Comparison of ENCODE assay signal across 15 cellular contexts in genomic region chr1:180235502-180236239, GRCh38. TPM values are rescaled to one million over a fixed set of nuclear protein-coding genes. Genes with fewer than 3 reads are reported as not detected.
DNase-seq lines count a peak whose midpoint lies in the region; ATAC-seq and TF ChIP-seq lines count a peak whose summit lies in the region.
"Had no signal": no experiment of that assay in that cellular context is flagged by ENCODE, and none has a peak within 500 bp of the region (broad histone marks: within the 10 kb centered on the region; RNA-seq: fewer than 3 reads in every experiment).

No MANE protein-coding gene starts in this region.

- H3K4me1 ChIP-seq in mesenchymal stem cell (ENCODE audit: control insufficient read depth, insufficient read depth, low read depth, low read length): peaks cover 34% of the 10 kb centered on the region
- H3K4me1 ChIP-seq in vagina: peaks cover 43% of the 10 kb centered on the region
- H3K4me1 ChIP-seq in stomach: peaks cover 37 to 53% (median 44%) of the 10 kb centered on the region in 4 donors

- no peaks in the 10 kb centered on the region for H3K36me3 Mint-ChIP-seq in activated T-helper 17 cell treated with anti-CD3 and anti-CD28 coated beads, Interleukin-2, amount 50 U/mL, for 72 hours (ENCODE audit: low read depth)
- H3K36me3 Mint-ChIP-seq: brain had no signal

- H3K14ac ChIP-seq in mesenchymal stem cell (ENCODE audit: low read length in 2 of 2): no peak overlapping the region

- no peak overlapping the region for H3K18ac ChIP-seq in mesenchymal stem cell (ENCODE audit: low read depth in 1 of 2, low read length in 2 of 2)

- no peak for DNase-seq in stimulated activated naive CD8-positive, alpha-beta T cell treated with anti-CD3 and anti-CD28 coated beads, Interleukin-15, amount 100 ng/mL, for 72 hours
- DNase-seq in stimulated activated naive CD8-positive, alpha-beta T cell treated with anti-CD3 and anti-CD28 coated beads, Interleukin-15, Interleukin-2, amounts not matched to agents 100 U/mL and 50 U/mL, for 24 hours: no peak
- no peak for DNase-seq in mesenchymal stem cell
- no peak for DNase-seq in vagina (ENCODE audit: extremely low spot score in 2 of 2)
- no peak for DNase-seq in AML-193 (lab: John Stamatoyannopoulos, UW)
- DNase-seq in stomach: no peak
- DNase-seq: kidney glomerular epithelial cell, MG63, NCI-H2227 treated with DMSO at 0.1 percent for 48 hours, right cardiac atrium had no signal

- no peak for TF ChIP-seq EP300 in stomach (IDR thresholded peaks at IDR 0.05)

- H4K91ac ChIP-seq in mesenchymal stem cell (ENCODE audit: low read length): no peak overlapping the region

- H3K27ac ChIP-seq in mesenchymal stem cell (ENCODE audit: low read length, poor library complexity, severe bottlenecking): no peak overlapping the region
- H3K27ac ChIP-seq in vagina: no peak overlapping the region
- no peak overlapping the region for H3K27ac ChIP-seq in stomach
- H3K27ac ChIP-seq: gastroesophageal sphincter had no signal

- H2BK12ac ChIP-seq in mesenchymal stem cell (ENCODE audit: low read length in 2 of 2): no peak overlapping the region

- peaks cover 100% of the 10 kb centered on the region for H3K27me3 Mint-ChIP-seq in stimulated activated naive CD8-positive, alpha-beta T cell treated with anti-CD3 and anti-CD28 coated beads, Interleukin-15, amount 100 ng/mL, for 72 hours
- peaks cover 66% of the 10 kb centered on the region for H3K27me3 Mint-ChIP-seq in activated T-helper 17 cell treated with anti-CD3 and anti-CD28 coated beads, Interleukin-2, amount 50 U/mL, for 72 hours

- no peak for ATAC-seq in stimulated activated naive CD8-positive, alpha-beta T cell treated with anti-CD3 and anti-CD28 coated beads, Interleukin-15, amount 100 ng/mL, for 72 hours
- no peak for ATAC-seq in stimulated activated naive CD8-positive, alpha-beta T cell treated with anti-CD3 and anti-CD28 coated beads, Interleukin-15, Interleukin-2, amounts not matched to agents 100 U/mL and 50 U/mL, for 24 hours
- ATAC-seq in activated T-helper 17 cell treated with anti-CD3 and anti-CD28 coated beads, Interleukin-2, amount 50 U/mL, for 72 hours (replicated peaks): no peak
- ATAC-seq in GM18870 (IDR thresholded peaks at IDR 0.05; ENCODE audit: unreplicated experiment): no peak
- ATAC-seq: gastroesophageal sphincter had no signal

- H3K4me3 ChIP-seq in mesenchymal stem cell (ENCODE audit: insufficient read depth in 1 of 2, low read depth in 1 of 2, low read length in 2 of 2): no peak overlapping the region
- peak overlapping the region; percentile 1 to 2 for H3K4me3 ChIP-seq in vagina
- peak overlapping the region in 2 of 4 donors; percentile 16 to 39 for H3K4me3 ChIP-seq in stomach
- H3K4me3 ChIP-seq: HAP-1, MG63 had no signal

- no peak for TF ChIP-seq CTCF in vagina (IDR thresholded peaks at IDR 0.05)
- TF ChIP-seq CTCF in stomach (IDR thresholded peaks at IDR 0.05): no peak

- peak overlapping the region; percentile 36 for H3K4me2 ChIP-seq in mesenchymal stem cell (ENCODE audit: low read length, poor library complexity, severe bottlenecking)

- no peaks in the 10 kb centered on the region for H3K9me3 ChIP-seq in mesenchymal stem cell (ENCODE audit: control insufficient read depth, low read length)
- H3K9me3 ChIP-seq in vagina: no peaks in the 10 kb centered on the region
- no peaks in the 10 kb centered on the region for H3K9me3 ChIP-seq in stomach
- H3K9me3 ChIP-seq: gastroesophageal sphincter, HAP-1, MG63 had no signal

- H2AFZ ChIP-seq in mesenchymal stem cell (ENCODE audit: low read depth, low read length): no peak overlapping the region

- H3K27me3 ChIP-seq in mesenchymal stem cell (ENCODE audit: control insufficient read depth in 1 of 2, insufficient read depth in 1 of 2, low read length in 2 of 2): peaks cover 85 to 97% of the 10 kb centered on the region in 2 experiments
- peaks cover 37% of the 10 kb centered on the region for H3K27me3 ChIP-seq in vagina
- H3K27me3 ChIP-seq in stomach: peaks cover 47 to 100% (median 99%) of the 10 kb centered on the region in 3 donors

- TF ChIP-seq POLR2A in vagina (IDR thresholded peaks at IDR 0.05) (no peak), stomach (IDR thresholded peaks at IDR 0.05) (no peak)

- intact Hi-C loops in vagina (cut with DNase I) (no loop called here), stomach (cut with DNase I; ENCODE audit: low total_unique reads) (no loop called here)

- no peak overlapping the region for H2AK5ac ChIP-seq in mesenchymal stem cell (ENCODE audit: low read length, severe bottlenecking)

- H3K79me1 ChIP-seq in mesenchymal stem cell (replicated peaks; ENCODE audit: low read length, poor library complexity, severe bottlenecking): no peaks in the 10 kb centered on the region

- 5% methylated on average over 49 of the region's 49 CpGs for WGBS in mesenchymal stem cell
- WGBS in stomach, 5 donors: 4 to 11% (median 8%) methylated on average over 46 to 49 of the region's 49 CpGs

- no peak overlapping the region for H3K27ac Mint-ChIP-seq in stimulated activated naive CD8-positive, alpha-beta T cell treated with anti-CD3 and anti-CD28 coated beads, Interleukin-15, amount 100 ng/mL, for 72 hours
- H3K27ac Mint-ChIP-seq in activated T-helper 17 cell treated with anti-CD3 and anti-CD28 coated beads, Interleukin-2, amount 50 U/mL, for 72 hours: no peak overlapping the region

- H4K8ac ChIP-seq in mesenchymal stem cell (ENCODE audit: low read length): no peak overlapping the region

- H3K23ac ChIP-seq in mesenchymal stem cell (ENCODE audit: low read length in 2 of 2): no peak overlapping the region

- peak overlapping the region; percentile 64 to 71 for H3K4me3 Mint-ChIP-seq in stimulated activated naive CD8-positive, alpha-beta T cell treated with anti-CD3 and anti-CD28 coated beads, Interleukin-15, amount 100 ng/mL, for 72 hours
- peak overlapping the region; percentile 51 for H3K4me3 Mint-ChIP-seq in activated T-helper 17 cell treated with anti-CD3 and anti-CD28 coated beads, Interleukin-2, amount 50 U/mL, for 72 hours

- H3K9me3 Mint-ChIP-seq in stimulated activated naive CD8-positive, alpha-beta T cell treated with anti-CD3 and anti-CD28 coated beads, Interleukin-15, amount 100 ng/mL, for 72 hours: no peaks in the 10 kb centered on the region
- H3K9me3 Mint-ChIP-seq in activated T-helper 17 cell treated with anti-CD3 and anti-CD28 coated beads, Interleukin-2, amount 50 U/mL, for 72 hours: no peaks in the 10 kb centered on the region
- H3K9me3 Mint-ChIP-seq: brain had no signal

- no peak overlapping the region for H2BK120ac ChIP-seq in mesenchymal stem cell (ENCODE audit: low read depth, low read length)

- H3K36me3 ChIP-seq in mesenchymal stem cell (ENCODE audit: control insufficient read depth in 1 of 2, insufficient read depth in 2 of 2, low read depth in 1 of 2, low read length in 2 of 2): no peaks in the 10 kb centered on the region
- no peaks in the 10 kb centered on the region for H3K36me3 ChIP-seq in vagina
- H3K36me3 ChIP-seq in stomach: no peaks in the 10 kb centered on the region
- H3K36me3 ChIP-seq: gastroesophageal sphincter, HAP-1, MG63 had no signal

- no peak overlapping the region for H2BK5ac ChIP-seq in mesenchymal stem cell (ENCODE audit: low read depth, low read length, poor library complexity, severe bottlenecking)

- no peak overlapping the region for H2BK15ac ChIP-seq in mesenchymal stem cell (ENCODE audit: low read depth, poor library complexity, severe bottlenecking)

- H3K9ac ChIP-seq in mesenchymal stem cell (ENCODE audit: low read length): no peak overlapping the region

- peaks cover 62% of the 10 kb centered on the region for H3K4me1 Mint-ChIP-seq in stimulated activated naive CD8-positive, alpha-beta T cell treated with anti-CD3 and anti-CD28 coated beads, Interleukin-15, amount 100 ng/mL, for 72 hours
- H3K4me1 Mint-ChIP-seq in activated T-helper 17 cell treated with anti-CD3 and anti-CD28 coated beads, Interleukin-2, amount 50 U/mL, for 72 hours: peaks cover 8% of the 10 kb centered on the region

- H3K4ac ChIP-seq in mesenchymal stem cell (ENCODE audit: low read depth in 1 of 2, low read length in 2 of 2): no peak overlapping the region

RNA-seq across cellular contexts. Expression of gene LHX4, which starts 5.6 kb away (rescaled TPM):
- total RNA-seq in activated T-helper 17 cell treated with anti-CD3 and anti-CD28 coated beads, Interleukin-2, amount 50 U/mL, for 72 hours: under 1 TPM in 1 of 2 donors, not detected in 1; 0.40 TPM
- polyA plus RNA-seq in mesenchymal stem cell (2013, experiment 1 of 2): 0.01 TPM
- polyA plus RNA-seq in mesenchymal stem cell (2013, experiment 2 of 2): 0.01 TPM
- total RNA-seq in vagina (0.98 TPM), stomach (under 1 TPM in 1 of 5 donors, not detected in 4; 0.18 TPM)
- polyA plus RNA-seq in stomach: under 1 TPM in 1 of 3 donors, not detected in 2; 0.03 TPM
- total RNA-seq: gastroesophageal sphincter, right cardiac atrium had no signal

Comparison
In these comparisons a context has a peak if more than half of its experiments do, and no peak if none do; other contexts are left out.
1. H3K4me3 ChIP-seq: peak in vagina (2 of 2); none in mesenchymal stem cell (0 of 2).